In genomic region chr11:121337740-121338272, GRCh38 we compare ENCODE assay signal across 13 cellular contexts. TPM values are rescaled to one million over a fixed set of nuclear protein-coding genes. Genes with fewer than 3 reads are reported as not detected.
A peak's percentile ranks its signal among the peaks of the same experiment; 100 is the strongest.
DNase-seq lines count a peak whose midpoint lies in the region; ATAC-seq and TF ChIP-seq lines count a peak whose summit lies in the region.
"Had no signal": no experiment of that assay in that cellular context is flagged by ENCODE, and none has a peak within 500 bp of the region (broad histone marks: within the 10 kb centered on the region; RNA-seq: fewer than 3 reads in every experiment).

No MANE protein-coding gene starts in this region.

- no peaks in the 10 kb centered on the region for H3K36me3 Mint-ChIP-seq in brain
- no peaks in the 10 kb centered on the region for H3K36me3 Mint-ChIP-seq in activated naive CD8-positive, alpha-beta T cell treated with anti-CD3 and anti-CD28 coated beads for 36 hours

- no peak overlapping the region for H3K4me3 Mint-ChIP-seq in brain
- no peak overlapping the region for H3K4me3 Mint-ChIP-seq in activated naive CD8-positive, alpha-beta T cell treated with anti-CD3 and anti-CD28 coated beads for 36 hours

- H3K4me1 Mint-ChIP-seq in brain, result peaks cover 36% of the 10 kb centered on the region
- peaks cover 32% of the 10 kb centered on the region for H3K4me1 Mint-ChIP-seq in activated naive CD8-positive, alpha-beta T cell treated with anti-CD3 and anti-CD28 coated beads for 36 hours

- H3K27me3 Mint-ChIP-seq in brain, result peaks cover 11% of the 10 kb centered on the region
- H3K27me3 Mint-ChIP-seq in activated naive CD8-positive, alpha-beta T cell treated with anti-CD3 and anti-CD28 coated beads for 36 hours, result no peaks in the 10 kb centered on the region

- peak overlapping the region in 4 of 5 experiments; percentile 3 to 75 (median 36) for H3K27ac Mint-ChIP-seq in brain
- no peak overlapping the region for H3K27ac Mint-ChIP-seq in activated naive CD8-positive, alpha-beta T cell treated with anti-CD3 and anti-CD28 coated beads for 36 hours

- no peaks in the 10 kb centered on the region for H3K9me3 Mint-ChIP-seq in brain
- H3K9me3 Mint-ChIP-seq in activated naive CD8-positive, alpha-beta T cell treated with anti-CD3 and anti-CD28 coated beads for 36 hours, result no peaks in the 10 kb centered on the region

- ATAC-seq in GM18502 (IDR thresholded peaks at IDR 0.05; ENCODE audit: poor library complexity, unreplicated experiment), result peak; percentile 16
- peak; percentile 11 for ATAC-seq in HG02852 (IDR thresholded peaks at IDR 0.05; ENCODE audit: unreplicated experiment)
- no peak for ATAC-seq in HG03280 (IDR thresholded peaks at IDR 0.05; ENCODE audit: unreplicated experiment)

- TF ChIP-seq CTCF in brain (conservative IDR thresholded peaks at IDR 0.05), result no peak

- peak; percentile 32 for DNase-seq in midbrain (lab: John Stamatoyannopoulos, UW)
- no peak for DNase-seq in ureter (ENCODE audit: low spot score)
- no peak for DNase-seq in SW480 (ENCODE audit: low spot score)
- no peak for DNase-seq in activated naive CD8-positive, alpha-beta T cell treated with anti-CD3 and anti-CD28 coated beads for 36 hours
- DNase-seq: esophagus squamous epithelium, GM23248, Karpas-422, kidney glomerular epithelial cell, NCI-H524 had no signal

RNA-seq across cellular contexts. Expression of gene SC5D, which starts 45.2 kb away (rescaled TPM):
- 23.2 TPM for polyA plus RNA-seq in brain (ENCODE audit: insufficient read depth, low read depth, low replicate concordance)
- 68.2 TPM for total RNA-seq in ureter
- 10 to 100 TPM; 22.6 to 25.0 TPM for total RNA-seq in activated naive CD8-positive, alpha-beta T cell treated with anti-CD3 and anti-CD28 coated beads for 36 hours
